ENCODE assay signal across 8 cellular contexts in the genomic region with DNA sequence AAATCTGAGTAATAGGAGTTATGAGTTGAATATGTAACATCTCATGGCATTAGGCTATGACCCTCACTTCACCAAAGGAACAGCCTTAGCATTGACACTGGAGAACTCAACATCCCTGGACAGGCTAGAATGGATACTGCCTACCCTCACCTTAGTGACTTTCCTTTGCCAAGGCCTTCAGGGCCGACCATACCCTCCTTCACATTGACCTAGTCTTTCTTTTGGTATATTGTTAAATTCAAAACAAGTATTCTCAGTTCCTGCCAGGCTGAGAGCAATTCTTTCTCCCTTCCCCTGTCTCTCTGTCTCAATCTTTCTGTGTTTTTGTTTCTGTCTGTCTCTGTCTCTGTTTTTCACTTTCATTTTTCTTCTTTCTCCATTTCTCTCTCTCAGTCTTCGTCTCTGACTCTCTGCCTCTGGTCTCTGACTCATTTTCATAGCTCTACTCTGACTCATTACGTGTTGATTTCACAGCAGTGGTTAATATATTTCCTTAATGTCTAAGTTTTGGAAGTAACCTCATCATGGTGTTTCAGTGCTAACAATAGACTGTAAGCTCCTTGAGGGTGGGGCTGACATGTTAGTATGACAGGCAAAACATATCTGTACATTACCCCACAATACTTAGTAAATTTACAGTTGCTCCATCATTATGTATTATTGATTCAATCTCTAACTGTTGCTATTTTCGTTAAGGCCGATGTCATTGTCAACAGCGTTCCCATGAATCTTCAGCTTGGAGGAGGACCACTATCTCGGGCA. TPM values are rescaled to one million over a fixed set of nuclear protein-coding genes. Genes with fewer than 3 reads are reported as not detected.
DNase-seq lines count a peak whose midpoint lies in the region; ATAC-seq lines count a peak whose summit lies in the region.

No MANE protein-coding gene starts in this region.

- peak; percentile 9 for DNase-seq in activated naive CD4-positive, alpha-beta T cell treated with Interleukin-2 at 50 U/mL for 16 hours
- no peak for DNase-seq in activated naive CD4-positive, alpha-beta T cell (lab: John Stamatoyannopoulos, UW)
- DNase-seq in OCI-M1 (lab: John Stamatoyannopoulos, UW) (peak; percentile 16), epithelial cell of prostate (ENCODE audit: low read depth, low spot score) (peak; percentile 78), SHP77 (lab: John Stamatoyannopoulos, UW) (no peak), left ventricle myocardium superior (no peak)
- DNase-seq in activated effector memory CD4-positive, alpha-beta T cell treated with anti-CD3 and anti-CD28 coated beads, Interleukin-2, amount 50 U/mL, for 16 hours, result no peak

- peak; percentile 91 for ATAC-seq in HG02798 (IDR thresholded peaks at IDR 0.05; ENCODE audit: poor library complexity, unreplicated experiment)
- no peak for ATAC-seq in left ventricle myocardium superior

- H3K27ac ChIP-seq in epithelial cell of prostate, result peak overlapping the region; percentile 37

- intact Hi-C loops in left ventricle myocardium superior (cut with micrococcal nuclease), result no loop called here

RNA-seq across cellular contexts. Expression of a gene that starts 32.5 kb away (rescaled TPM):
- 0.52 TPM for total RNA-seq in left ventricle myocardium superior

RNA-seq across cellular contexts. Expression of a gene that starts 45.8 kb away (rescaled TPM):
- 10.5 TPM for total RNA-seq in left ventricle myocardium superior

RNA-seq across cellular contexts. Expression of a gene that starts 45.9 kb away (rescaled TPM):
- total RNA-seq in left ventricle myocardium superior, result 11.8 TPM

Comparison
In these comparisons a context has a peak if more than half of its experiments do, and no peak if none do; other contexts are left out.
1. DNase-seq: peak in activated naive CD4-positive, alpha-beta T cell treated with Interleukin-2 at 50 U/mL for 16 hours (single experiment), OCI-M1 (single experiment) and epithelial cell of prostate (single experiment); none in activated naive CD4-positive, alpha-beta T cell (0 of 4), activated effector memory CD4-positive, alpha-beta T cell treated with anti-CD3 and anti-CD28 coated beads, Interleukin-2, amount 50 U/mL, for 16 hours (single experiment), SHP77 (0 of 2) and left ventricle myocardium superior (single experiment).